18 cellular contexts compared by ENCODE assay signal in the genomic region with DNA sequence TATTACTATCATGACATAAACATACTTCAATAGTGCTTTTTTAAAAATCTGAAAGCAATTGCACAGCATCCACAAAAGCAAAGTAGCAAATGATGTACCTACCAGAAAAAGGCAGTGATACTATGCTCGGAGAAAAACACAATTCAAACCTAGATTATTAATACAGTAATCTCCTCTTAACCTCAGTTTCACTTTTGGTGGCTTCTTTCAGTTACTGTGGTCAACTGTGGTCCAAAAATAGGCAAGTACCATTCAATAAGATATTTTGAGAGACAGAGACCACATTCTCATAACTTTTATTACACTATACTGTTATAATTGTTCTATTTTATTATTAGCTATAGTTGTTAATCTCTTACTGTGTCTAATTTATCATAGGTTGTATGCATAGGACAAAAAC. TPM values are rescaled to one million over a fixed set of nuclear protein-coding genes. Genes with fewer than 3 reads are reported as not detected.
DNase-seq lines count a peak whose midpoint lies in the region; ATAC-seq and TF ChIP-seq lines count a peak whose summit lies in the region.
"Had no signal": no experiment of that assay in that cellular context is flagged by ENCODE, and none has a peak within 500 bp of the region (broad histone marks: within the 10 kb centered on the region; RNA-seq: fewer than 3 reads in every experiment).

No MANE protein-coding gene starts in this region.

- no peaks in the 10 kb centered on the region for H3K27me3 ChIP-seq in A673 (replicated peaks; ENCODE audit: insufficient read depth, low read depth, low read length, poor library complexity)
- H3K27me3 ChIP-seq: stomach had no signal

- intact Hi-C loops in left colon (cut with DNase I, micrococcal nuclease) (no loop called here), A673 (cut with micrococcal nuclease; ENCODE audit: unreplicated experiment) (no loop called here)

- POLR2A ChIA-PET in A673 (lab: Charles Lee; ENCODE audit: low non-redundant PET) = no interaction called here

- H3K36me3 ChIP-seq in A673 (ENCODE audit: insufficient read depth, low read length, poor library complexity, severe bottlenecking) = no peaks in the 10 kb centered on the region
- H3K36me3 ChIP-seq: stomach had no signal

- TF ChIP-seq CTCF in A673 (conservative IDR thresholded peaks at IDR 0.05; ENCODE audit: low read depth, low read length) = no peak

- H3K27ac ChIP-seq in A673 (ENCODE audit: low read depth, low read length, poor library complexity, severe bottlenecking) = no peak overlapping the region
- H3K27ac ChIP-seq: stomach had no signal

- peaks cover 8% of the 10 kb centered on the region for H3K9me3 ChIP-seq in A673 (ENCODE audit: low read depth, low read length, poor library complexity, severe bottlenecking)

- H3K4me3 ChIP-seq in A673 (ENCODE audit: low read depth, low read length, poor library complexity, severe bottlenecking) = no peak overlapping the region
- H3K4me3 ChIP-seq: stomach had no signal

- DNase-seq in activated naive CD4-positive, alpha-beta T cell treated with Interleukin-2 at 50 U/mL for 16 hours = no peak
- DNase-seq in left colon (no peak), A673 (ENCODE audit: low spot score) (no peak), DMS 273 (lab: John Stamatoyannopoulos, UW; ENCODE audit: unreplicated experiment) (no peak)
- DNase-seq: activated CD4-positive, alpha-beta T cell treated with anti-CD3 and anti-CD28 coated beads, Interleukin-2, amount 10 ng/mL, durations not matched to agents 24 days and 14 days; activated naive CD8-positive, alpha-beta T cell treated with anti-CD3 and anti-CD28 coated beads for 36 hours; GF-D8; NCI-H1694 treated with DMSO at 0.1 percent for 48 hours; NCI-H510A treated with DMSO at 0.1 percent for 48 hours; PC-3; retina; stomach had no signal

- no peaks in the 10 kb centered on the region for H3K4me1 ChIP-seq in A673 (ENCODE audit: insufficient read depth, low read length, poor library complexity, severe bottlenecking)
- H3K4me1 ChIP-seq: stomach had no signal

- no TSS peak for BruUV-seq in A673 (replicated peaks; lab: Mats Ljungman, UMichigan)

- peak; percentile 91 for ATAC-seq in GM18858 (IDR thresholded peaks at IDR 0.05; ENCODE audit: unreplicated experiment)
- peak; percentile 68 for ATAC-seq in GM21381 (IDR thresholded peaks at IDR 0.05; ENCODE audit: unreplicated experiment)
- ATAC-seq in HG02884 (IDR thresholded peaks at IDR 0.05; ENCODE audit: unreplicated experiment) = peak; percentile 90
- ATAC-seq in HG03521 (IDR thresholded peaks at IDR 0.05; ENCODE audit: unreplicated experiment) = peak; percentile 72
- ATAC-seq in left colon = no peak
- ATAC-seq: PC-3 had no signal

- CTCF ChIA-PET in A673 (lab: Charles Lee) = no interaction called here

RNA-seq across cellular contexts. Expression of a gene that starts 20.8 kb away (rescaled TPM):
- total RNA-seq in left colon = not detected
- not detected in 2 replicates for total RNA-seq in A673 (2021)
- total RNA-seq: activated CD4-positive, alpha-beta T cell treated with anti-CD3 and anti-CD28 coated beads, Interleukin-2, amount 10 ng/mL, durations not matched to agents 24 days and 14 days; activated naive CD8-positive, alpha-beta T cell treated with anti-CD3 and anti-CD28 coated beads for 36 hours; dermis microvascular lymphatic vessel endothelial cell; lung microvascular endothelial cell; PC-3 had no signal
